15 cellular contexts compared by ENCODE assay signal in genomic region chr15:78928616-78929093, GRCh38.
"Had no signal": no experiment of that assay in that cellular context is flagged by ENCODE, and none has a peak within 500 bp of the region (broad histone marks: within the 10 kb centered on the region; RNA-seq: fewer than 3 reads in every experiment).

No MANE protein-coding gene starts in this region.

- H3K27ac ChIP-seq: esophagus muscularis mucosa, left ventricle myocardium inferior, suprapubic skin had no signal

- H3K4me3 Mint-ChIP-seq: activated naive CD4-positive, alpha-beta T cell treated with anti-CD3 and anti-CD28 coated beads, Interleukin-2, amount 50 U/mL, for 24 hours; natural killer cell treated with Interleukin-12 subunit alpha and Interleukin-12 subunit beta and Interleukin-15 and Interleukin-18, amount 100 ng/mL, for 72 hours; stimulated activated naive CD8-positive, alpha-beta T cell treated with anti-CD3 and anti-CD28 coated beads, Interleukin-15, Interleukin-2, amounts not matched to agents 100 ng/mL and 50 ng/mL, for 24 hours; type B pancreatic cell had no signal

- H3K9me3 Mint-ChIP-seq: activated naive CD4-positive, alpha-beta T cell treated with anti-CD3 and anti-CD28 coated beads, Interleukin-2, amount 50 U/mL, for 24 hours; natural killer cell treated with Interleukin-12 subunit alpha and Interleukin-12 subunit beta and Interleukin-15 and Interleukin-18, amount 100 ng/mL, for 72 hours; stimulated activated naive CD8-positive, alpha-beta T cell treated with anti-CD3 and anti-CD28 coated beads, Interleukin-15, Interleukin-2, amounts not matched to agents 100 ng/mL and 50 ng/mL, for 24 hours; type B pancreatic cell had no signal

- ATAC-seq: activated CD4-positive, CD25-positive, alpha-beta regulatory T cell treated with anti-CD3 and anti-CD28 coated beads, Interleukin-2, amount 50 U/mL, for 24 hours; natural killer cell treated with Interleukin-12 subunit alpha and Interleukin-12 subunit beta and Interleukin-15 and Interleukin-18, amount 100 ng/mL, for 72 hours had no signal

- H3K27me3 Mint-ChIP-seq: natural killer cell treated with Interleukin-12 subunit alpha and Interleukin-12 subunit beta and Interleukin-15 and Interleukin-18, amount 100 ng/mL, for 72 hours; stimulated activated naive CD8-positive, alpha-beta T cell treated with anti-CD3 and anti-CD28 coated beads, Interleukin-15, Interleukin-2, amounts not matched to agents 100 ng/mL and 50 ng/mL, for 24 hours; type B pancreatic cell had no signal

- H3K27me3 ChIP-seq: esophagus muscularis mucosa, suprapubic skin had no signal

- H3K9me3 ChIP-seq: esophagus muscularis mucosa, left ventricle myocardium inferior, suprapubic skin had no signal

- H3K27ac Mint-ChIP-seq: activated naive CD4-positive, alpha-beta T cell treated with anti-CD3 and anti-CD28 coated beads, Interleukin-2, amount 50 U/mL, for 24 hours; natural killer cell treated with Interleukin-12 subunit alpha and Interleukin-12 subunit beta and Interleukin-15 and Interleukin-18, amount 100 ng/mL, for 72 hours; stimulated activated naive CD8-positive, alpha-beta T cell treated with anti-CD3 and anti-CD28 coated beads, Interleukin-15, Interleukin-2, amounts not matched to agents 100 ng/mL and 50 ng/mL, for 24 hours; type B pancreatic cell had no signal

- H3K4me1 Mint-ChIP-seq: activated naive CD4-positive, alpha-beta T cell treated with anti-CD3 and anti-CD28 coated beads, Interleukin-2, amount 50 U/mL, for 24 hours had no signal

- DNase-seq: activated CD4-positive, alpha-beta T cell treated with anti-CD3 and anti-CD28 coated beads, Interleukin-2, amount 50 U/mL, for 4 hours; caudate nucleus; glutamatergic neuron; hypothalamus; left ventricle myocardium inferior; mesendoderm; stimulated activated CD4-positive, alpha-beta T cell treated with anti-CD3 and anti-CD28 coated beads, Interleukin-4, amount 100 ng/mL, for 24 hours had no signal

- H3K36me3 Mint-ChIP-seq: natural killer cell treated with Interleukin-12 subunit alpha and Interleukin-12 subunit beta and Interleukin-15 and Interleukin-18, amount 100 ng/mL, for 72 hours had no signal

- H3K4me3 ChIP-seq: esophagus muscularis mucosa, left ventricle myocardium inferior, skin epidermis, suprapubic skin had no signal
